ENCODE assay signal across 7 cellular contexts in genomic region chr7:11176922-11177445, GRCh38.
"Had no signal": no experiment of that assay in that cellular context is flagged by ENCODE, and none has a peak within 500 bp of the region (broad histone marks: within the 10 kb centered on the region; RNA-seq: fewer than 3 reads in every experiment).

No MANE protein-coding gene starts in this region.

- H2AFZ ChIP-seq: GM23338 had no signal

- H3K27ac ChIP-seq: HL-60, KMS-11 had no signal

- ATAC-seq: GM23338 had no signal

- H3K4me2 ChIP-seq: GM23338, KMS-11 had no signal

- H3K4me3 ChIP-seq: GM23338 had no signal

- H3K9ac ChIP-seq: KMS-11 had no signal

- DNase-seq: H9, HCEC 1CT, Karpas-422, KBM-7 had no signal
